Comparison of ENCODE assay signal across 1 cellular context in genomic region chr17:8125947-8126305, GRCh38.
TF ChIP-seq lines count a peak whose summit lies in the region.

No MANE protein-coding gene starts in this region.

TF ChIP-seq in K562, 482 proteins besides CTCF, POLR2A, EP300 and RAD21:
- TF ChIP-seq MIER1 (IDR thresholded peaks at IDR 0.05; ENCODE audit: low read depth) (0 out of 2 replicates have a peak, but pooled peaks have one; percentile 50), NKRF (IDR thresholded peaks at IDR 0.05; ENCODE audit: borderline replicate concordance) (peak; percentile 74), CC2D1A (IDR thresholded peaks at IDR 0.05) (peak; percentile 81), NR2F6 (CRISPR knock-in tag; IDR thresholded peaks at IDR 0.05) (no peak), MLLT1 (IDR thresholded peaks at IDR 0.05) (0 out of 4 replicates have a peak, but pooled peaks of 1 of the 2 experiments have one; percentile 13), E2F6 (IDR thresholded peaks at IDR 0.05; ENCODE audit: borderline replicate concordance in 1 of 2, extremely low read depth in 1 of 2, insufficient read depth in 1 of 2, insufficient read length in 1 of 2, low read depth in 1 of 2, low read length in 1 of 2, poor library complexity in 1 of 2, severe bottlenecking in 1 of 2) (peak in 1 of 2 experiments; percentile 2), MAZ (CRISPR knock-in tag; conservative IDR thresholded peaks at IDR 0.05 in 1 of 2, IDR thresholded peaks at IDR 0.05 in 1 of 2) (peak in 1 of 2 experiments; percentile 1; a peak in 1 of 4 replicates), EGR1 (conservative IDR thresholded peaks at IDR 0.05) (0 out of 2 replicates have a peak, but pooled peaks have one; percentile 7), PRPF4 (IDR thresholded peaks at IDR 0.05; ENCODE audit: insufficient read depth, low read depth, low read length, poor library complexity, severe bottlenecking) (no peak), MNT (conservative IDR thresholded peaks at IDR 0.05) (peak; percentile 2 to 33; a peak in 1 of 4 replicates), ZEB2 (IDR thresholded peaks at IDR 0.05) (no peak), BCOR (IDR thresholded peaks at IDR 0.05) (peak; percentile 14; the same call in 1 of the 2 replicates), ZNF589 (CRISPR knock-in tag; IDR thresholded peaks at IDR 0.05; ENCODE audit: low read depth) (no peak), EP400 (IDR thresholded peaks at IDR 0.05) (0 out of 2 replicates have a peak, but pooled peaks have one; percentile 8), ETV1 (tag; conservative IDR thresholded peaks at IDR 0.05; ENCODE audit: low read depth) (0 out of 2 replicates have a peak, but pooled peaks have one; percentile 26), BHLHE40 (IDR thresholded peaks at IDR 0.05; ENCODE audit: low read length) (no peak), ZBTB7A (IDR thresholded peaks at IDR 0.05; ENCODE audit: borderline replicate concordance, control insufficient read depth, low read depth, low read length) (peak; percentile 73; the same call in 1 of the 2 replicates), PHF21A (IDR thresholded peaks at IDR 0.05; ENCODE audit: borderline replicate concordance, low read depth) (0 out of 2 replicates have a peak, but pooled peaks have one; percentile 3), HDAC1 (IDR thresholded peaks at IDR 0.05) (peak in 1 of 2 experiments; percentile 61; a peak in 2 of 4 replicates), ZBTB5 (IDR thresholded peaks at IDR 0.05) (peak; percentile 93)
